ENCODE assay signal across 17 cellular contexts in genomic region chr5:75384218-75384617, GRCh38.
"Had no signal": no experiment of that assay in that cellular context is flagged by ENCODE, and none has a peak within 500 bp of the region (broad histone marks: within the 10 kb centered on the region; RNA-seq: fewer than 3 reads in every experiment).

No MANE protein-coding gene starts in this region.

- DNase-seq: cortex of kidney; effector CD4-positive, alpha-beta T cell; left lung; mesenchymal stem cell; midbrain; naive thymus-derived CD4-positive, alpha-beta T cell; right lobe of liver; small intestine; stimulated activated CD4-positive, alpha-beta T cell treated with anti-CD3 and anti-CD28 coated beads, Interleukin-15, amount 100 ng/mL, for 24 hours; stimulated activated CD4-positive, alpha-beta T cell treated with anti-CD3 and anti-CD28 coated beads, Interleukin-2, amount 100 ng/mL, for 48 hours; stimulated activated naive CD4-positive, alpha-beta T cell; stimulated activated naive CD8-positive, alpha-beta T cell treated with anti-CD3 and anti-CD28 coated beads, Interleukin-15, amount 100 ng/mL, for 72 hours had no signal

- H3K27ac Mint-ChIP-seq: nephron; neural progenitor cell; progenitor cell of endocrine pancreas; stimulated activated naive CD8-positive, alpha-beta T cell treated with anti-CD3 and anti-CD28 coated beads, Interleukin-15, amount 100 ng/mL, for 72 hours had no signal

- H3K79me2 ChIP-seq: parathyroid adenoma had no signal

- H3K27me3 Mint-ChIP-seq: naive thymus-derived CD4-positive, alpha-beta T cell; progenitor cell of endocrine pancreas; stimulated activated naive CD8-positive, alpha-beta T cell treated with anti-CD3 and anti-CD28 coated beads, Interleukin-15, amount 100 ng/mL, for 72 hours had no signal

- H3K9ac ChIP-seq: neural progenitor cell, parathyroid adenoma had no signal

- H3K4me3 ChIP-seq: left lung, neural progenitor cell, right lobe of liver, suprapubic skin had no signal

- H3K27me3 ChIP-seq: left lung, neural progenitor cell, right lobe of liver, suprapubic skin had no signal

- H3K9me3 ChIP-seq: left lung, right lobe of liver, suprapubic skin had no signal

- H3K4me2 ChIP-seq: neural progenitor cell had no signal

- H3K4me1 Mint-ChIP-seq: nephron; neural progenitor cell; stimulated activated naive CD8-positive, alpha-beta T cell treated with anti-CD3 and anti-CD28 coated beads, Interleukin-15, amount 100 ng/mL, for 72 hours had no signal

- H3K4me3 Mint-ChIP-seq: naive thymus-derived CD4-positive, alpha-beta T cell; nephron; neural progenitor cell; stimulated activated naive CD8-positive, alpha-beta T cell treated with anti-CD3 and anti-CD28 coated beads, Interleukin-15, amount 100 ng/mL, for 72 hours had no signal

- ATAC-seq: left lung; naive thymus-derived CD4-positive, alpha-beta T cell; right lobe of liver; stimulated activated naive CD8-positive, alpha-beta T cell treated with anti-CD3 and anti-CD28 coated beads, Interleukin-15, amount 100 ng/mL, for 72 hours had no signal

- H2AFZ ChIP-seq: neural progenitor cell, parathyroid adenoma had no signal

- H3K9me3 Mint-ChIP-seq: naive thymus-derived CD4-positive, alpha-beta T cell; nephron; neural progenitor cell; stimulated activated naive CD8-positive, alpha-beta T cell treated with anti-CD3 and anti-CD28 coated beads, Interleukin-15, amount 100 ng/mL, for 72 hours had no signal

- H3K4me1 ChIP-seq: left lung, neural progenitor cell, right lobe of liver, suprapubic skin had no signal

- H3K27ac ChIP-seq: left lung, neural progenitor cell, parathyroid adenoma, right lobe of liver, suprapubic skin had no signal
